Comparison of ENCODE assay signal across 3 cellular contexts in the genomic region with DNA sequence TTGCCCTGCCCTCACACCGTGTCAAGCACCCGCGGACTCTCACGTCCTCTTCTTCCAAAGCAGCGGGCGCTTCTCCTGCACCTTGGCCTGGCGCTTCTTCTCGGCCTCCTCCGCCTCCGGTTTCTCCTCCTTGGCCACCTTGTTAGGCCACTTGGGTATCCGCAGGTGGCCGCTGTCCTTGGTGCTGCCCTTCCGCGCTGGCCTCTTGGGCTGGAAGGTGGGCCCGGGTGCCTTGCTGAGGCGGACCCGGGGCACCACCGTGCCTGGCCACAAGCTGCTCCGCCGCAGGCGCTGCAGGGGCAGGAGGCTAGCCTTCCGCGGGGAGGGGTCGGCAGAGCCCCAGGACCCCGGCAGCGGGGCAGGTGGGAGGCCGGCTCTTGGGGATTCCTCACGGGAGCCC.
TF ChIP-seq lines count a peak whose summit lies in the region.

No MANE protein-coding gene starts in this region.

TF ChIP-seq in HEK293, 187 proteins besides CTCF, POLR2A, EP300 and RAD21:
- TF ChIP-seq, protein P1, sequence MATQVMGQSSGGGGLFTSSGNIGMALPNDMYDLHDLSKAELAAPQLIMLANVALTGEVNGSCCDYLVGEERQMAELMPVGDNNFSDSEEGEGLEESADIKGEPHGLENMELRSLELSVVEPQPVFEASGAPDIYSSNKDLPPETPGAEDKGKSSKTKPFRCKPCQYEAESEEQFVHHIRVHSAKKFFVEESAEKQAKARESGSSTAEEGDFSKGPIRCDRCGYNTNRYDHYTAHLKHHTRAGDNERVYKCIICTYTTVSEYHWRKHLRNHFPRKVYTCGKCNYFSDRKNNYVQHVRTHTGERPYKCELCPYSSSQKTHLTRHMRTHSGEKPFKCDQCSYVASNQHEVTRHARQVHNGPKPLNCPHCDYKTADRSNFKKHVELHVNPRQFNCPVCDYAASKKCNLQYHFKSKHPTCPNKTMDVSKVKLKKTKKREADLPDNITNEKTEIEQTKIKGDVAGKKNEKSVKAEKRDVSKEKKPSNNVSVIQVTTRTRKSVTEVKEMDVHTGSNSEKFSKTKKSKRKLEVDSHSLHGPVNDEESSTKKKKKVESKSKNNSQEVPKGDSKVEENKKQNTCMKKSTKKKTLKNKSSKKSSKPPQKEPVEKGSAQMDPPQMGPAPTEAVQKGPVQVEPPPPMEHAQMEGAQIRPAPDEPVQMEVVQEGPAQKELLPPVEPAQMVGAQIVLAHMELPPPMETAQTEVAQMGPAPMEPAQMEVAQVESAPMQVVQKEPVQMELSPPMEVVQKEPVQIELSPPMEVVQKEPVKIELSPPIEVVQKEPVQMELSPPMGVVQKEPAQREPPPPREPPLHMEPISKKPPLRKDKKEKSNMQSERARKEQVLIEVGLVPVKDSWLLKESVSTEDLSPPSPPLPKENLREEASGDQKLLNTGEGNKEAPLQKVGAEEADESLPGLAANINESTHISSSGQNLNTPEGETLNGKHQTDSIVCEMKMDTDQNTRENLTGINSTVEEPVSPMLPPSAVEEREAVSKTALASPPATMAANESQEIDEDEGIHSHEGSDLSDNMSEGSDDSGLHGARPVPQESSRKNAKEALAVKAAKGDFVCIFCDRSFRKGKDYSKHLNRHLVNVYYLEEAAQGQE (tag by site-specific recombination; IDR thresholded peaks at IDR 0.05), result peak; percentile 64
TF ChIP-seq in HEK293: peak in this region for 1; not testable (repeated sequence) for 186.

TF ChIP-seq in SK-N-SH, 30 proteins besides CTCF, POLR2A, EP300 and RAD21:
- TF ChIP-seq, protein P1 (IDR thresholded peaks at IDR 0.05; ENCODE audit: low read depth, low read length), result peak; percentile 90

TF ChIP-seq in HepG2, 621 proteins besides CTCF, POLR2A, EP300 and RAD21:
- TF ChIP-seq, protein P1 (IDR thresholded peaks at IDR 0.05; ENCODE audit: borderline replicate concordance in 1 of 2, low read depth in 1 of 2, low read length in 2 of 2), result peak; percentile 29 to 50; a peak in 3 of 4 replicates
